In genomic region chr5:45060686-45061085, GRCh38 we compare ENCODE assay signal across 22 cellular contexts.
DNase-seq lines count a peak whose midpoint lies in the region; ATAC-seq, FAIRE-seq and TF ChIP-seq lines count a peak whose summit lies in the region.
"Had no signal": no experiment of that assay in that cellular context is flagged by ENCODE, and none has a peak within 500 bp of the region (broad histone marks: within the 10 kb centered on the region; RNA-seq: fewer than 3 reads in every experiment).

No MANE protein-coding gene starts in this region.

- intact Hi-C loops in MCF 10A (cut with micrococcal nuclease): no loop called here

- no peak overlapping the region for H3K4me3 Mint-ChIP-seq in MCF 10A (ENCODE audit: unreplicated experiment)
- H3K4me3 Mint-ChIP-seq: B cell, CD14-positive monocyte had no signal

- no peak overlapping the region for H4K8ac ChIP-seq in H1 (ENCODE audit: extremely low read depth, insufficient read depth, low read length)

- WGBS in H1 (ENCODE audit: extremely low coverage in 1 of 2, insufficient coverage in 1 of 2, insufficient read length in 1 of 2, insufficient replicate concordance in 2 of 2, low coverage in 1 of 2, low lambda C conversion rate in 2 of 2, missing lambda C conversion rate in 1 of 2), 2 experiments: 7% methylated on average over 2 of the region's 2 CpGs; no CpG with 5 or more reads in 1 of the 2 experiments

- no peak overlapping the region for H2BK12ac ChIP-seq in H1 (ENCODE audit: low read depth, low read length)

- no peak overlapping the region for H2BK20ac ChIP-seq in H1 (ENCODE audit: low read length)

- no peak overlapping the region for H2AK5ac ChIP-seq in H1 (ENCODE audit: low read depth, low read length)

- no peak overlapping the region for H3K56ac ChIP-seq in H1 (replicated peaks; ENCODE audit: insufficient read length, low read depth, low read length)

- H2BK15ac ChIP-seq in H1 (ENCODE audit: low read length): no peak overlapping the region

- H3K4me1 Mint-ChIP-seq in MCF 10A (ENCODE audit: insufficient read depth, unreplicated experiment): no peaks in the 10 kb centered on the region
- H3K4me1 Mint-ChIP-seq: B cell, CD14-positive monocyte had no signal

- CTCF ChIA-PET in H1 (lab: Charles Lee; ENCODE audit: partially characterized antibody): no interaction called here
- CTCF ChIA-PET in MCF 10A (lab: Yijun Ruan, JAX): no interaction called here

- no peak overlapping the region for H3K14ac ChIP-seq in H1 (ENCODE audit: insufficient read length)

- H4K5ac ChIP-seq in H1 (ENCODE audit: insufficient read length, low read depth, low read length): peak overlapping the region; percentile 80

- peak; percentile 1 for DNase-seq in H7
- peak; percentile 36 for DNase-seq in M059J (ENCODE audit: low read depth)
- no peak for DNase-seq in H1 (ENCODE audit: low read depth in 1 of 2, low spot score in 2 of 2)
- DNase-seq in renal cortical epithelial cell (ENCODE audit: low read depth): peak; percentile 38
- DNase-seq in MCF 10A (ENCODE audit: unreplicated experiment): no peak
- no peak for DNase-seq in NCI-H1048 (lab: John Stamatoyannopoulos, UW)
- DNase-seq in central memory CD4-positive, alpha-beta T cell: no peak
- DNase-seq: EL; HCEC 1CT; KBM-7; NCI-H1105 treated with DMSO at 0.1 percent for 48 hours; NCI-H2029 treated with DMSO at 0.1 percent for 48 hours; NCI-H345; NCI-H524; NCI-H774; NK-92 treated with Interleukin-12 subunit alpha and Interleukin-12 subunit beta, amount 100 ng/mL, for 24 hours; Peyer's patch had no signal

- H2BK5ac ChIP-seq in H1 (ENCODE audit: low read depth, low read length): peak overlapping the region; percentile 41; the same call in 1 of the 2 replicates

- no peak overlapping the region for H3K23ac ChIP-seq in H1 (ENCODE audit: insufficient read length)

- TF ChIP-seq POLR2A in H1 (IDR thresholded peaks at IDR 0.05; ENCODE audit: control extremely low read depth in 1 of 2, low read depth in 2 of 2, low read length in 2 of 2): no peak

- POLR2A ChIA-PET in H1 (lab: Charles Lee; ENCODE audit: partially characterized antibody) (no interaction called here), MCF 10A (lab: Yijun Ruan, JAX) (no interaction called here)

- FAIRE-seq in H1 (lab: Jason Lieb, UNC): peak; percentile 84
- FAIRE-seq: A549, D721Med had no signal

- no peaks in the 10 kb centered on the region for H3K27me3 Mint-ChIP-seq in MCF 10A (ENCODE audit: insufficient read depth, unreplicated experiment)
- H3K27me3 Mint-ChIP-seq: B cell had no signal

- H4K20me1 ChIP-seq in H1 (replicated peaks in 1 of 2; ENCODE audit: control insufficient read depth in 1 of 2, insufficient read depth in 2 of 2, low read length in 2 of 2): no peaks in the 10 kb centered on the region

- H3K4me3 ChIP-seq in H7 (ENCODE audit: insufficient read depth, low read depth, low read length) (no peak overlapping the region), H1 (ENCODE audit: extremely low read depth in 1 of 4, insufficient read depth in 2 of 4, low read depth in 3 of 4, low read length in 4 of 4) (peak overlapping the region in 1 of 4 experiments; percentile 34; a peak in 1 of 8 replicates)
- H3K4me3 ChIP-seq: A549, Peyer's patch had no signal

- H3K27me3 ChIP-seq in H7 (ENCODE audit: control insufficient read depth, insufficient read depth, low read length): no peaks in the 10 kb centered on the region
- H3K27me3 ChIP-seq in H1 (replicated peaks in 1 of 4; ENCODE audit: control insufficient read depth in 3 of 4, extremely low read depth in 1 of 4, insufficient read depth in 3 of 4, low read length in 3 of 4): no peaks in the 10 kb centered on the region
- H3K27me3 ChIP-seq: Peyer's patch had no signal

- H3K23me2 ChIP-seq in H1 (ENCODE audit: low read depth, low read length): no peaks in the 10 kb centered on the region

- H2AFZ ChIP-seq in H1 (ENCODE audit: low read length): no peak overlapping the region

- no peak overlapping the region for H2BK120ac ChIP-seq in H1 (replicated peaks; ENCODE audit: low read depth, low read length)

- no peak overlapping the region for H4K91ac ChIP-seq in H1 (replicated peaks; ENCODE audit: insufficient read length, low read length)

- H3K18ac ChIP-seq in H1 (ENCODE audit: extremely low read depth, low read length): no peak overlapping the region

- ATAC-seq in HG03045 (IDR thresholded peaks at IDR 0.05; ENCODE audit: unreplicated experiment): no peak
- ATAC-seq: A549 had no signal

- no peaks in the 10 kb centered on the region for H3K79me1 ChIP-seq in H1 (ENCODE audit: low read depth, low read length)

- H3K4me2 ChIP-seq in H1 (ENCODE audit: insufficient read depth in 1 of 2, low read depth in 2 of 2, low read length in 2 of 2): peak overlapping the region in 1 of 2 experiments; percentile 44; a peak in 1 of 4 replicates
- H3K4me2 ChIP-seq: A549 had no signal

- no peaks in the 10 kb centered on the region for H3K9me3 Mint-ChIP-seq in MCF 10A (ENCODE audit: unreplicated experiment)

- H3K27ac Mint-ChIP-seq in MCF 10A (ENCODE audit: low read depth, unreplicated experiment): no peak overlapping the region
- H3K27ac Mint-ChIP-seq: B cell, CD14-positive monocyte had no signal

- no peak overlapping the region for H3K4ac ChIP-seq in H1 (replicated peaks; ENCODE audit: insufficient read length, low read depth, low read length)

- peak overlapping the region; percentile 75 for H3K27ac ChIP-seq in H1 (ENCODE audit: low read depth, low read length)
- H3K27ac ChIP-seq: A549, Peyer's patch had no signal

- TF ChIP-seq RAD21 in H1 (IDR thresholded peaks at IDR 0.05 in 1 of 2, conservative IDR thresholded peaks at IDR 0.05 in 1 of 2; ENCODE audit: low read depth in 2 of 2, low read length in 2 of 2): no peak

- H3K79me2 ChIP-seq in H1 (ENCODE audit: control insufficient read depth in 1 of 2, insufficient read depth in 2 of 2, low read length in 2 of 2): no peaks in the 10 kb centered on the region

- TF ChIP-seq EP300 in H1 (IDR thresholded peaks at IDR 0.05; ENCODE audit: borderline replicate concordance in 1 of 2, low read depth in 2 of 2, low read length in 2 of 2): peak in 1 of 2 experiments; percentile 61; a peak in 1 of 3 replicates

- H3K36me3 Mint-ChIP-seq in MCF 10A (ENCODE audit: insufficient read depth, unreplicated experiment): no peaks in the 10 kb centered on the region
- H3K36me3 Mint-ChIP-seq: CD14-positive monocyte had no signal

- H3K36me3 ChIP-seq in H7 (replicated peaks; ENCODE audit: control insufficient read depth, insufficient read depth, low read length) (no peaks in the 10 kb centered on the region), H1 (ENCODE audit: control insufficient read depth in 2 of 4, insufficient read depth in 4 of 4, low read length in 3 of 4) (no peaks in the 10 kb centered on the region)
- H3K36me3 ChIP-seq: Peyer's patch had no signal

- H3K4me1 ChIP-seq in H1 (replicated peaks in 1 of 4; ENCODE audit: control insufficient read depth in 3 of 4, insufficient read depth in 4 of 4, low read length in 3 of 4): peaks cover 0 to 19% (median 3%) of the 10 kb centered on the region in 4 experiments; a peak in 4 of 7 replicates
- H3K4me1 ChIP-seq: A549, Peyer's patch had no signal

- TF ChIP-seq CTCF in H1 (IDR thresholded peaks at IDR 0.05; ENCODE audit: control extremely low read depth in 1 of 3, insufficient read depth in 1 of 3, low read depth in 1 of 3, low read length in 3 of 3): no peak
- TF ChIP-seq CTCF in MCF 10A (IDR thresholded peaks at IDR 0.05; ENCODE audit: unreplicated experiment): no peak

- no peak overlapping the region for H3K9ac ChIP-seq in H1 (replicated peaks in 1 of 4; ENCODE audit: extremely low read depth in 1 of 4, low read depth in 3 of 4, low read length in 3 of 4)

- BruUV-seq in MCF 10A (replicated peaks; lab: Mats Ljungman, UMichigan): no TSS peak

- H3K9me3 ChIP-seq in H1 (ENCODE audit: insufficient read depth in 2 of 2, low read depth in 1 of 2, low read length in 1 of 2): no peaks in the 10 kb centered on the region
- H3K9me3 ChIP-seq: A549, Peyer's patch had no signal

TF ChIP-seq in H1, 55 proteins besides CTCF, POLR2A, EP300 and RAD21 (continues in another document):
- TF ChIP-seq TEAD4 (IDR thresholded peaks at IDR 0.05; ENCODE audit: low read depth, low read length): peak; percentile 86

Comparison
In these comparisons a context has a peak if more than half of its experiments do, and no peak if none do; other contexts are left out.
1. DNase-seq: peak in H7 (single experiment), M059J (single experiment) and renal cortical epithelial cell (single experiment); none in H1 (0 of 2), MCF 10A (single experiment), NCI-H1048 (single experiment) and central memory CD4-positive, alpha-beta T cell (single experiment).